In the genomic region with DNA sequence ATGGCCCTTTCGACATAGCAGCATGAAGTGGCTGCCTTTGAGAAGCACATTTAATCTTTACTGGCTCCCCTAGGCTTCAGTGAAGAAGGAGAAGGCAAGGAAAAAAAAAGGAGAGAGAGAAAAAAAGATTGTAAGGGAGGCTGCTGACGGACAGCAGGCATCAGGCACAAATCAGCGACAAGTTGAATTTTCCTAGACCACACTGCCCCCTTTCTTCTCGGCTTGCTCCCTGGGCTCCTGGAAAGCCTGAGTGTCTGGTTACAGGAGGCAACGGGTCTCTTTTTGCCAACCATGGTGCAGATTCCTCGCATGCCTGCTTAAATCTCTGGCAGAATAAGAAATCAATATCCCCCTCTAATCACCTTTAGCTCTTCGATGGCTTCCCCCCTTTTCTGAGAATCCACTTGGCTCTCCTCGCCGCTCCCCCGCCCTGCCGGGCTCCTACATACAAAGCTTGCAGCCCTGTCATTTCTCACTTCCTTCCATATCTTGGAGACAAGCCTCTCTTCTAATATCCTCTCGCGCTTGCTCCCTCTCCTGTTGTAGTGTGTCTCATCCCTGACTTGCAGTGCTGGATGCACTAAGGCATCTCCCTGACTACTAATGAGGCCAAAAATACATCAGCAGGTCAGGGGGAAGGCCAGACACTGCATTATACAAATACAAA, we compare ENCODE assay signal across 8 cellular contexts. TPM values are rescaled to one million over a fixed set of nuclear protein-coding genes. Genes with fewer than 3 reads are reported as not detected.
DNase-seq lines count a peak whose midpoint lies in the region; ATAC-seq lines count a peak whose summit lies in the region.

No MANE protein-coding gene starts in this region.

- H3K9me3 Mint-ChIP-seq in CD4-positive, alpha-beta memory T cell = peaks cover 0 to 6% (median 0%) of the 10 kb centered on the region in 8 donors

- H3K9ac ChIP-seq in HUES6 (ENCODE audit: low read length) = peak overlapping the region; percentile 30

- POLR2A ChIA-PET in CD4-positive, alpha-beta memory T cell (lab: Charles Lee; ENCODE audit: partially characterized antibody) = no interaction called here

- peak; percentile 91 for ATAC-seq in left ventricle myocardium superior
- ATAC-seq in HG03457 (IDR thresholded peaks at IDR 0.05; ENCODE audit: unreplicated experiment) = no peak

- no peak overlapping the region for H3K4me3 Mint-ChIP-seq in CD4-positive, alpha-beta memory T cell

- no peak overlapping the region for H3K27ac Mint-ChIP-seq in CD4-positive, alpha-beta memory T cell

- H3K27me3 Mint-ChIP-seq in CD4-positive, alpha-beta memory T cell = peaks cover 23 to 33% of the 10 kb centered on the region in 2 donors

- peaks cover 23% of the 10 kb centered on the region for H3K4me1 ChIP-seq in HUES6 (ENCODE audit: control insufficient read depth, insufficient read depth, low read length)
- peaks cover 5% of the 10 kb centered on the region for H3K4me1 ChIP-seq in CD4-positive, alpha-beta memory T cell (ENCODE audit: insufficient read depth, low read length)

- H3K36me3 ChIP-seq in HUES6 (ENCODE audit: control insufficient read depth, insufficient read depth, low read length) = no peaks in the 10 kb centered on the region
- no peaks in the 10 kb centered on the region for H3K36me3 ChIP-seq in CD4-positive, alpha-beta memory T cell (ENCODE audit: insufficient read depth, low read length)

- peak; percentile 86 for DNase-seq in amniotic epithelial cell (ENCODE audit: low read depth)
- DNase-seq in left ventricle myocardium superior = peak; percentile 65
- peak; percentile 64 to 96 (median 78) for DNase-seq in posterior cingulate gyrus
- no peak for DNase-seq in CD4-positive, alpha-beta memory T cell
- DNase-seq in RKO (ENCODE audit: low spot score) = no peak
- no peak for DNase-seq in germinal center (ENCODE audit: low spot score)

- H3K4me1 Mint-ChIP-seq in CD4-positive, alpha-beta memory T cell = peaks cover 6 to 13% (median 11%) of the 10 kb centered on the region in 4 donors

- H3K27ac ChIP-seq in HUES6 (ENCODE audit: low read depth, low read length) = no peak overlapping the region
- no peak overlapping the region for H3K27ac ChIP-seq in CD4-positive, alpha-beta memory T cell (ENCODE audit: low read depth, low read length)

- no peaks in the 10 kb centered on the region for H3K9me3 ChIP-seq in HUES6 (ENCODE audit: control insufficient read depth, insufficient read depth, low read depth, low read length)
- no peaks in the 10 kb centered on the region for H3K9me3 ChIP-seq in CD4-positive, alpha-beta memory T cell (ENCODE audit: control insufficient read depth in 1 of 2, low read length in 2 of 2)

- CTCF ChIA-PET in CD4-positive, alpha-beta memory T cell (lab: Charles Lee; ENCODE audit: partially characterized antibody) = interaction anchor here (2.0 kb wide), 1 partner anchor 11 kb away, joined by 4 read pairs; no protein-coding TSS in a partner anchor

- peak overlapping the region; percentile 57 for H3K4me3 ChIP-seq in HUES6 (ENCODE audit: low read depth, low read length)
- H3K4me3 ChIP-seq in CD4-positive, alpha-beta memory T cell (ENCODE audit: low read length in 2 of 2) = no peak overlapping the region

- intact Hi-C loops in left ventricle myocardium superior (cut with micrococcal nuclease) = loop anchor here (5.0 to 10.0 kb wide), 2 partner anchors 69 to 93 kb away; no protein-coding TSS in a partner anchor
- intact Hi-C loops in posterior cingulate gyrus (cut with DNase I) = loop anchor here (1.0 to 10.0 kb wide), 5 partner anchors 79 to 446 kb away; no protein-coding TSS in a partner anchor
- intact Hi-C loops in CD4-positive, alpha-beta memory T cell (cut with micrococcal nuclease) = no loop called here

- H3K36me3 Mint-ChIP-seq in CD4-positive, alpha-beta memory T cell = no peaks in the 10 kb centered on the region

- H3K27me3 ChIP-seq in HUES6 (ENCODE audit: control insufficient read depth, insufficient read depth, low read length) = peaks cover 18% of the 10 kb centered on the region
- peaks cover 5% of the 10 kb centered on the region for H3K27me3 ChIP-seq in CD4-positive, alpha-beta memory T cell (ENCODE audit: insufficient read depth, low read length)

RNA-seq across cellular contexts. Expression of a gene that starts 14.3 kb away (rescaled TPM):
- total RNA-seq in left ventricle myocardium superior = not detected
- not detected for total RNA-seq in CD4-positive, alpha-beta memory T cell
- not detected for polyA plus RNA-seq in CD4-positive, alpha-beta memory T cell

Comparison
In these comparisons a context has a peak if more than half of its experiments do, and no peak if none do; other contexts are left out.
1. DNase-seq: peak in amniotic epithelial cell (single experiment), left ventricle myocardium superior (single experiment) and posterior cingulate gyrus (10 of 10); none in CD4-positive, alpha-beta memory T cell (0 of 5), RKO (single experiment) and germinal center (single experiment).